ENCODE assay signal across 9 cellular contexts in genomic region chr16:24800586-24800985, GRCh38.
A peak's percentile ranks its signal among the peaks of the same experiment; 100 is the strongest.
DNase-seq lines count a peak whose midpoint lies in the region; ATAC-seq and TF ChIP-seq lines count a peak whose summit lies in the region.
"Had no signal": no experiment of that assay in that cellular context is flagged by ENCODE, and none has a peak within 500 bp of the region (broad histone marks: within the 10 kb centered on the region; RNA-seq: fewer than 3 reads in every experiment).

No MANE protein-coding gene starts in this region.

- peak; percentile 76 for TF ChIP-seq CTCF in LNCAP (IDR thresholded peaks at IDR 0.05)
- peak; percentile 43 for TF ChIP-seq CTCF in brain microvascular endothelial cell (IDR thresholded peaks at IDR 0.05; ENCODE audit: low read depth, low read length, missing control alignments)

- DNase-seq in EH (ENCODE audit: low read depth), result peak; percentile 60
- DNase-seq in brain microvascular endothelial cell, result peak; percentile 23
- DNase-seq in left kidney (ENCODE audit: low read depth, low spot score), result peak; percentile 23
- no peak for DNase-seq in activated CD4-positive, alpha-beta T cell treated with anti-CD3 and anti-CD28 coated beads for 4 hours
- no peak for DNase-seq in epidermal melanocyte (ENCODE audit: insufficient read length, low spot score)
- no peak for DNase-seq in amygdala (lab: John Stamatoyannopoulos, UW)
- DNase-seq: NCI-H2081 treated with DMSO at 0.1 percent for 48 hours had no signal

- H3K27ac ChIP-seq in brain microvascular endothelial cell, result no peak overlapping the region

- peaks cover 65% of the 10 kb centered on the region for H3K36me3 ChIP-seq in brain microvascular endothelial cell (replicated peaks)

- ATAC-seq in GM18519 (IDR thresholded peaks at IDR 0.05; ENCODE audit: low FRiP score, unreplicated experiment), result no peak

- H3K27me3 ChIP-seq in brain microvascular endothelial cell (replicated peaks), result no peaks in the 10 kb centered on the region

- in situ Hi-C loops in brain microvascular endothelial cell (cut with HindIII; ENCODE audit: low pct_ligation_motif_present, low sequenced_read_pairs), result loop anchor here (25.0 kb wide), 1 partner anchor 238 kb away; no protein-coding TSS in a partner anchor

- H3K4me3 ChIP-seq in brain microvascular endothelial cell (ENCODE audit: low read depth, low read length), result no peak overlapping the region

Comparison
In these comparisons a context has a peak if more than half of its experiments do, and no peak if none do; other contexts are left out.
1. DNase-seq: peak in EH (single experiment), brain microvascular endothelial cell (single experiment) and left kidney (single experiment); none in activated CD4-positive, alpha-beta T cell treated with anti-CD3 and anti-CD28 coated beads for 4 hours (0 of 2), epidermal melanocyte (single experiment) and amygdala (0 of 56).